In the genomic region with DNA sequence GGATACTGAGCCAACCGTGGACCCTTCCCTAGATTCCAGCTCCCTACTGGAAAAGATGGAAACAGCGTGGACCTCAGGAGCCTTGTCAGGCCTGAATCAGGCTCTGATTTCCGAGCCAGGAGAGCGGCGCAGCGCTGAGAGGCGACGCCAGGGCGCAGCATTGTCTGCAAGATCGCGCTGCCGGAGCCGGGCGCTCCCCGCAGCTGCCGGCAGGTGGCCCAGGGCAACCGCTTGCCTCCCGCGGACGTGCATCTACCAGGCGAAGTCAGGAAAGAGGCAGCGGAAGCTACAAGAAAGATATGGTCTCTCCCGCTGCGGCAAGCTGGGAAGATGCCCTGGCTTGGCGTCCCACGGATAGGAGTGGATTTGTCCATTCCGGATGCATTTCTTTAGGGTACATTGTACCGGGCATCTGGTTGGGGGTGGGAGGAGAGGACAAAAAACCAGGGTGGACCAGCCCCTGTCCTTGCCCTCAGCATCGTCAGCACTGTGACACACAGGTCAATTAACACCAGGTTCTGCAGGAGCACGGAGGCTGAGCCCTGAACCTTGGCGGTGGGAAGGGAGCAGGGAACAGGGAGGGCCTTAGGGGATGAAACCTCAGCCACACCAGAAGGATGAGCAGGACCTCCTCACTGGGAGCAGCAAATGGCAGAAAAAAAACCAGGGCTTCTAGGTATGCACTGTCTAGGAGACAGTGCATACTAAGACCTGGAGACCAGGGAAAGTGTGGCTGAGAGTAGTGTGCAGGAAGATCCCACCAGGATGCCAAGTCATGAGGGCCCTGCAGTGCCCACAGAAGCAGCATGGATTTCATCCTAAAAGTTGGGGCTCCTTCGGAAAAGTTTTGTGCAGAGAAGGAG, we compare ENCODE assay signal across 8 cellular contexts. TPM values are rescaled to one million over a fixed set of nuclear protein-coding genes. Genes with fewer than 3 reads are reported as not detected.
DNase-seq lines count a peak whose midpoint lies in the region; ATAC-seq and TF ChIP-seq lines count a peak whose summit lies in the region.

No MANE protein-coding gene starts in this region.

- peaks cover 3% of the 10 kb centered on the region for H3F3A ChIP-seq in SK-N-SH (replicated peaks; ENCODE audit: insufficient read depth)

- TF ChIP-seq CTCF in GM10266 (IDR thresholded peaks at IDR 0.05; ENCODE audit: control insufficient read depth, insufficient read depth, low read depth, missing control alignments) (peak; percentile 96), HFFc6 (IDR thresholded peaks at IDR 0.05) (peak; percentile 96), SK-N-SH (IDR thresholded peaks at IDR 0.05) (peak; percentile 85), glutamatergic neuron (IDR thresholded peaks at IDR 0.05; ENCODE audit: partially characterized antibody, unreplicated experiment) (peak; percentile 98), upper lobe of left lung (IDR thresholded peaks at IDR 0.05) (peak; percentile 80 to 99 (median 99))

- no peak overlapping the region for H4K12ac ChIP-seq in trophoblast cell (ENCODE audit: low read depth, low read length)

- no peaks in the 10 kb centered on the region for H3K9me3 Mint-ChIP-seq in HFFc6
- no peaks in the 10 kb centered on the region for H3K9me3 Mint-ChIP-seq in activated naive CD4-positive, alpha-beta T cell treated with anti-CD3 and anti-CD28 coated beads, Interleukin-2, amount 10 ng/mL, durations not matched to agents 7 days and 5 days
- peaks cover 2% of the 10 kb centered on the region for H3K9me3 Mint-ChIP-seq in glutamatergic neuron (ENCODE audit: unreplicated experiment)

- H4K8ac ChIP-seq in trophoblast cell (ENCODE audit: low read depth, low read length) = no peak overlapping the region

- no peak overlapping the region for H3K18ac ChIP-seq in trophoblast cell (ENCODE audit: low read length)

- no peak overlapping the region for H3K9ac ChIP-seq in SK-N-SH
- H3K9ac ChIP-seq in trophoblast cell (ENCODE audit: low read length) = no peak overlapping the region

- no peak overlapping the region for H2BK120ac ChIP-seq in trophoblast cell (ENCODE audit: insufficient read depth, low read length, poor library complexity)

- H3K79me1 ChIP-seq in trophoblast cell (ENCODE audit: low read length) = no peaks in the 10 kb centered on the region

- CTCF ChIA-PET in SK-N-SH (lab: Yijun Ruan, JAX) = interaction anchor here (0.6 to 6.9 kb wide), 84 partner anchors 8 to 694 kb away, joined by 3 to 235 read pairs (median 5); a partner anchor contains a TSS
- CTCF ChIA-PET in activated naive CD4-positive, alpha-beta T cell treated with anti-CD3 and anti-CD28 coated beads, Interleukin-2, amount 10 ng/mL, durations not matched to agents 7 days and 5 days (lab: Charles Lee) = interaction anchor here (0.6 to 9.5 kb wide), 45 partner anchors 8 to 353 kb away, joined by 3 to 99 read pairs (median 6); a partner anchor contains a TSS

- no peak overlapping the region for H3K27ac Mint-ChIP-seq in HFFc6
- peak overlapping the region; percentile 9 for H3K27ac Mint-ChIP-seq in activated naive CD4-positive, alpha-beta T cell treated with anti-CD3 and anti-CD28 coated beads, Interleukin-2, amount 10 ng/mL, durations not matched to agents 7 days and 5 days
- no peak overlapping the region for H3K27ac Mint-ChIP-seq in glutamatergic neuron (ENCODE audit: unreplicated experiment)

- peak overlapping the region; percentile 61; the same call in 1 of the 2 replicates for H3K4me3 Mint-ChIP-seq in HFFc6
- H3K4me3 Mint-ChIP-seq in activated naive CD4-positive, alpha-beta T cell treated with anti-CD3 and anti-CD28 coated beads, Interleukin-2, amount 10 ng/mL, durations not matched to agents 7 days and 5 days = peak overlapping the region; percentile 33
- peak overlapping the region; percentile 76 for H3K4me3 Mint-ChIP-seq in glutamatergic neuron (ENCODE audit: unreplicated experiment)

- H3K4me1 ChIP-seq in SK-N-SH (ENCODE audit: control insufficient read depth in 1 of 2, insufficient read depth in 2 of 2, low read depth in 1 of 2, low read length in 1 of 2) (peaks cover 0 to 15% of the 10 kb centered on the region in 2 experiments; a peak in 2 of 4 replicates), trophoblast cell (ENCODE audit: control insufficient read depth in 1 of 2, insufficient read depth in 2 of 2, low read length in 2 of 2) (peaks cover 0 to 3% of the 10 kb centered on the region in 2 experiments), upper lobe of left lung (peaks cover 0 to 6% (median 2%) of the 10 kb centered on the region in 4 donors)

- no peak overlapping the region for H3K14ac ChIP-seq in trophoblast cell (ENCODE audit: low read length)

- no peaks in the 10 kb centered on the region for H3K79me2 ChIP-seq in SK-N-SH (ENCODE audit: insufficient read depth)
- no peaks in the 10 kb centered on the region for H3K79me2 ChIP-seq in trophoblast cell (ENCODE audit: control insufficient read depth, insufficient read depth, low read length, poor library complexity)

- H4K91ac ChIP-seq in trophoblast cell (ENCODE audit: low read depth, low read length) = no peak overlapping the region

- H3K23ac ChIP-seq in trophoblast cell (ENCODE audit: low read length) = no peak overlapping the region

- 14% methylated on average over 19 of the region's 32 CpGs for WGBS in SK-N-SH (ENCODE audit: low lambda C conversion rate)
- WGBS in trophoblast cell (ENCODE audit: extremely low coverage, insufficient coverage, insufficient read length) = no CpG with 5 or more reads among the region's 32 CpGs
- WGBS in upper lobe of left lung, 2 donors = 10% methylated on average over 11 to 16 of the region's 32 CpGs

- H3K36me3 Mint-ChIP-seq in HFFc6 (ENCODE audit: low read depth) (no peaks in the 10 kb centered on the region; the same call in 1 of the 2 replicates), glutamatergic neuron (ENCODE audit: unreplicated experiment) (no peaks in the 10 kb centered on the region)
- H3K36me3 Mint-ChIP-seq in activated naive CD4-positive, alpha-beta T cell treated with anti-CD3 and anti-CD28 coated beads, Interleukin-2, amount 10 ng/mL, durations not matched to agents 7 days and 5 days = peaks cover 25% of the 10 kb centered on the region

- ATAC-seq in upper lobe of left lung (ENCODE audit: low FRiP score in 2 of 2) = peak; percentile 93 to 97

- DNase-seq in GM10266 (ENCODE audit: extremely low spot score) (peak; percentile 75), HFFc6 (peak; percentile 67), NAMALWA (ENCODE audit: low spot score) (peak; percentile 74), SK-N-SH (peak; percentile 90), glutamatergic neuron (peak; percentile 94), trophoblast cell (peak; percentile 77 to 82), upper lobe of left lung (peak; percentile 87 to 96)
- peak; percentile 87 for DNase-seq in activated naive CD4-positive, alpha-beta T cell treated with anti-CD3 and anti-CD28 coated beads, Interleukin-2, amount 10 ng/mL, durations not matched to agents 7 days and 5 days

- H3K27ac ChIP-seq in SK-N-SH (ENCODE audit: low read depth in 2 of 2, low read length in 1 of 2) (no peak overlapping the region; a peak in 1 of 4 replicates), trophoblast cell (ENCODE audit: low read depth, low read length) (no peak overlapping the region), upper lobe of left lung (no peak overlapping the region)

- H3K9me3 ChIP-seq in SK-N-SH = no peaks in the 10 kb centered on the region
- no peaks in the 10 kb centered on the region for H3K9me3 ChIP-seq in trophoblast cell (ENCODE audit: insufficient read depth, low read depth, low read length)
- H3K9me3 ChIP-seq in upper lobe of left lung = no peaks in the 10 kb centered on the region

- TF ChIP-seq EP300 in SK-N-SH (IDR thresholded peaks at IDR 0.05; ENCODE audit: borderline replicate concordance in 1 of 2, low read depth in 1 of 2, low read length in 1 of 2) = no peak
- TF ChIP-seq EP300 in upper lobe of left lung (IDR thresholded peaks at IDR 0.05) = no peak

- H3K36me3 ChIP-seq in SK-N-SH (replicated peaks in 1 of 2; ENCODE audit: control insufficient read depth in 1 of 2, insufficient read depth in 2 of 2, low read length in 1 of 2) (peaks cover 5 to 6% of the 10 kb centered on the region in 2 experiments), trophoblast cell (ENCODE audit: control insufficient read depth in 1 of 2, insufficient read depth in 2 of 2, low read length in 2 of 2) (no peaks in the 10 kb centered on the region), upper lobe of left lung (no peaks in the 10 kb centered on the region)

- H3K27me3 ChIP-seq in SK-N-SH (ENCODE audit: insufficient read depth) = no peaks in the 10 kb centered on the region
- no peaks in the 10 kb centered on the region for H3K27me3 ChIP-seq in trophoblast cell (ENCODE audit: insufficient read depth, low read length)
- H3K27me3 ChIP-seq in upper lobe of left lung = no peaks in the 10 kb centered on the region

- POLR2A ChIA-PET in SK-N-SH (lab: Yijun Ruan, JAX) = interaction anchor here (0.6 to 1.0 kb wide), 2 partner anchors 34 to 196 kb away, joined by 3 to 4 read pairs; no protein-coding TSS in a partner anchor

- peak; percentile 97 for TF ChIP-seq RAD21 in SK-N-SH (IDR thresholded peaks at IDR 0.05; ENCODE audit: low read length)

- H3K4me3 ChIP-seq in SK-N-SH (ENCODE audit: low read depth in 2 of 2, low read length in 1 of 2) (peak overlapping the region; percentile 17 to 46; a peak in 2 of 4 replicates), trophoblast cell (ENCODE audit: low read depth, low read length) (no peak overlapping the region), upper lobe of left lung (no peak overlapping the region)

- no peak overlapping the region for H2AK5ac ChIP-seq in trophoblast cell (ENCODE audit: low read length)

- H2BK5ac ChIP-seq in trophoblast cell (ENCODE audit: low read depth, low read length, poor library complexity) = no peak overlapping the region

- H2AFZ ChIP-seq in SK-N-SH (ENCODE audit: low read depth) (no peak overlapping the region), trophoblast cell (ENCODE audit: insufficient read depth, low read length, poor library complexity) (no peak overlapping the region)

- no peaks in the 10 kb centered on the region for H4K20me1 ChIP-seq in SK-N-SH (ENCODE audit: insufficient read depth)

- no peak overlapping the region for H3K4ac ChIP-seq in trophoblast cell (ENCODE audit: low read depth, low read length)

- peaks cover 2% of the 10 kb centered on the region; the same call in 1 of the 2 replicates for H3K27me3 Mint-ChIP-seq in HFFc6 (ENCODE audit: insufficient read depth)
- no peaks in the 10 kb centered on the region for H3K27me3 Mint-ChIP-seq in activated naive CD4-positive, alpha-beta T cell treated with anti-CD3 and anti-CD28 coated beads, Interleukin-2, amount 10 ng/mL, durations not matched to agents 7 days and 5 days
- peaks cover 4% of the 10 kb centered on the region for H3K27me3 Mint-ChIP-seq in glutamatergic neuron (ENCODE audit: unreplicated experiment)

- H3K4me2 ChIP-seq in SK-N-SH (peak overlapping the region; percentile 26; the same call in 1 of the 2 replicates), trophoblast cell (ENCODE audit: low read length) (peak overlapping the region; percentile 25)

- H2BK12ac ChIP-seq in trophoblast cell (ENCODE audit: low read length) = no peak overlapping the region

- TF ChIP-seq POLR2A in upper lobe of left lung (IDR thresholded peaks at IDR 0.05) = no peak

- H3K4me1 Mint-ChIP-seq in HFFc6 (ENCODE audit: low read depth) (peaks cover 15% of the 10 kb centered on the region), glutamatergic neuron (ENCODE audit: low read depth, unreplicated experiment) (peaks cover 4% of the 10 kb centered on the region)
- H3K4me1 Mint-ChIP-seq in activated naive CD4-positive, alpha-beta T cell treated with anti-CD3 and anti-CD28 coated beads, Interleukin-2, amount 10 ng/mL, durations not matched to agents 7 days and 5 days = peaks cover 42% of the 10 kb centered on the region

- no peaks in the 10 kb centered on the region for H3K9me2 ChIP-seq in SK-N-SH

RNA-seq across cellular contexts. Expression of a gene that starts 55.9 kb away (rescaled TPM):
- 10 to 100 TPM; 60.8 to 83.0 (median 74.6) TPM for total RNA-seq in HFFc6 (2021; fragmentation: NEBNext Ultra II Directional; extraction: Animal tissue kit (Norgen Biotek cat#: 25700))
- 73.6 and 90.9 TPM in 2 replicates for polyA plus RNA-seq in SK-N-SH (2012; rRNA removed)
- polyA plus RNA-seq in SK-N-SH (2012; cell fraction: cytosol; rRNA removed) = 68.3 and 90.9 TPM in 2 replicates
- 41.8 and 62.5 TPM in 2 replicates for polyA plus RNA-seq in SK-N-SH (2012; cell fraction: nucleus; rRNA removed)
- total RNA-seq in glutamatergic neuron (ENCODE audit: unreplicated experiment) (67.7 TPM), upper lobe of left lung (10 to 100 TPM in 5 of 6 donors, 1 to 10 TPM in 1; 5.2 to 47.1 (median 18.3) TPM)
- 51.7 and 53.8 TPM in 2 replicates for polyA plus RNA-seq in trophoblast cell (2013)

Comparison
In these comparisons a context has a peak if more than half of its experiments do, and no peak if none do; other contexts are left out.
1. H3K4me3 ChIP-seq: peak in SK-N-SH (2 of 2); none in trophoblast cell (single experiment) and upper lobe of left lung (0 of 4).
2. Peak in every context shown above with its lines, with median percentiles within 50 percentile points of each other: DNase-seq, CTCF ChIP-seq and H3K4me3 Mint-ChIP-seq.